1 cellular context compared by ENCODE assay signal in the genomic region with DNA sequence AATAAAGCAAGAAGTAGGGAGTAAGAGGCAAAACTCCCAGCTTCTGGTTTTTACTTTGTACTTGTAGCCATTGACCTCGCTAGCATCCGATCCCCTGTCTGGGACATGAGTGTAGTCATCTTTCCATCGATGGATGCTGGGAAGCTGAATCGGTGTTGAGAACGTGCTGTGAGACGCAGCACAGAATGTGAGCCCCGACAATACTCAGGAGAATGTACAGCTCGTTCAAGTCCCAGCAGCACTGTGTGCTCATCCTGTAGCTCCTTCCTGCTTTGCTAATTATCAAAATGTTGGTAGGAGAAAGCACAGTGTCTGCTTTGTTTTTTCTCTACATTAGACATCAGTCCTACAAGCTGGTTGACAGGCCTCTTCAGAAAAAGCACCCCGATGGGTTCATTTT.
TF ChIP-seq lines count a peak whose summit lies in the region.

No MANE protein-coding gene starts in this region.

TF ChIP-seq in GM23338, 12 proteins besides CTCF, POLR2A, EP300 and RAD21 (continued from another document):
- TF ChIP-seq, protein P1, sequence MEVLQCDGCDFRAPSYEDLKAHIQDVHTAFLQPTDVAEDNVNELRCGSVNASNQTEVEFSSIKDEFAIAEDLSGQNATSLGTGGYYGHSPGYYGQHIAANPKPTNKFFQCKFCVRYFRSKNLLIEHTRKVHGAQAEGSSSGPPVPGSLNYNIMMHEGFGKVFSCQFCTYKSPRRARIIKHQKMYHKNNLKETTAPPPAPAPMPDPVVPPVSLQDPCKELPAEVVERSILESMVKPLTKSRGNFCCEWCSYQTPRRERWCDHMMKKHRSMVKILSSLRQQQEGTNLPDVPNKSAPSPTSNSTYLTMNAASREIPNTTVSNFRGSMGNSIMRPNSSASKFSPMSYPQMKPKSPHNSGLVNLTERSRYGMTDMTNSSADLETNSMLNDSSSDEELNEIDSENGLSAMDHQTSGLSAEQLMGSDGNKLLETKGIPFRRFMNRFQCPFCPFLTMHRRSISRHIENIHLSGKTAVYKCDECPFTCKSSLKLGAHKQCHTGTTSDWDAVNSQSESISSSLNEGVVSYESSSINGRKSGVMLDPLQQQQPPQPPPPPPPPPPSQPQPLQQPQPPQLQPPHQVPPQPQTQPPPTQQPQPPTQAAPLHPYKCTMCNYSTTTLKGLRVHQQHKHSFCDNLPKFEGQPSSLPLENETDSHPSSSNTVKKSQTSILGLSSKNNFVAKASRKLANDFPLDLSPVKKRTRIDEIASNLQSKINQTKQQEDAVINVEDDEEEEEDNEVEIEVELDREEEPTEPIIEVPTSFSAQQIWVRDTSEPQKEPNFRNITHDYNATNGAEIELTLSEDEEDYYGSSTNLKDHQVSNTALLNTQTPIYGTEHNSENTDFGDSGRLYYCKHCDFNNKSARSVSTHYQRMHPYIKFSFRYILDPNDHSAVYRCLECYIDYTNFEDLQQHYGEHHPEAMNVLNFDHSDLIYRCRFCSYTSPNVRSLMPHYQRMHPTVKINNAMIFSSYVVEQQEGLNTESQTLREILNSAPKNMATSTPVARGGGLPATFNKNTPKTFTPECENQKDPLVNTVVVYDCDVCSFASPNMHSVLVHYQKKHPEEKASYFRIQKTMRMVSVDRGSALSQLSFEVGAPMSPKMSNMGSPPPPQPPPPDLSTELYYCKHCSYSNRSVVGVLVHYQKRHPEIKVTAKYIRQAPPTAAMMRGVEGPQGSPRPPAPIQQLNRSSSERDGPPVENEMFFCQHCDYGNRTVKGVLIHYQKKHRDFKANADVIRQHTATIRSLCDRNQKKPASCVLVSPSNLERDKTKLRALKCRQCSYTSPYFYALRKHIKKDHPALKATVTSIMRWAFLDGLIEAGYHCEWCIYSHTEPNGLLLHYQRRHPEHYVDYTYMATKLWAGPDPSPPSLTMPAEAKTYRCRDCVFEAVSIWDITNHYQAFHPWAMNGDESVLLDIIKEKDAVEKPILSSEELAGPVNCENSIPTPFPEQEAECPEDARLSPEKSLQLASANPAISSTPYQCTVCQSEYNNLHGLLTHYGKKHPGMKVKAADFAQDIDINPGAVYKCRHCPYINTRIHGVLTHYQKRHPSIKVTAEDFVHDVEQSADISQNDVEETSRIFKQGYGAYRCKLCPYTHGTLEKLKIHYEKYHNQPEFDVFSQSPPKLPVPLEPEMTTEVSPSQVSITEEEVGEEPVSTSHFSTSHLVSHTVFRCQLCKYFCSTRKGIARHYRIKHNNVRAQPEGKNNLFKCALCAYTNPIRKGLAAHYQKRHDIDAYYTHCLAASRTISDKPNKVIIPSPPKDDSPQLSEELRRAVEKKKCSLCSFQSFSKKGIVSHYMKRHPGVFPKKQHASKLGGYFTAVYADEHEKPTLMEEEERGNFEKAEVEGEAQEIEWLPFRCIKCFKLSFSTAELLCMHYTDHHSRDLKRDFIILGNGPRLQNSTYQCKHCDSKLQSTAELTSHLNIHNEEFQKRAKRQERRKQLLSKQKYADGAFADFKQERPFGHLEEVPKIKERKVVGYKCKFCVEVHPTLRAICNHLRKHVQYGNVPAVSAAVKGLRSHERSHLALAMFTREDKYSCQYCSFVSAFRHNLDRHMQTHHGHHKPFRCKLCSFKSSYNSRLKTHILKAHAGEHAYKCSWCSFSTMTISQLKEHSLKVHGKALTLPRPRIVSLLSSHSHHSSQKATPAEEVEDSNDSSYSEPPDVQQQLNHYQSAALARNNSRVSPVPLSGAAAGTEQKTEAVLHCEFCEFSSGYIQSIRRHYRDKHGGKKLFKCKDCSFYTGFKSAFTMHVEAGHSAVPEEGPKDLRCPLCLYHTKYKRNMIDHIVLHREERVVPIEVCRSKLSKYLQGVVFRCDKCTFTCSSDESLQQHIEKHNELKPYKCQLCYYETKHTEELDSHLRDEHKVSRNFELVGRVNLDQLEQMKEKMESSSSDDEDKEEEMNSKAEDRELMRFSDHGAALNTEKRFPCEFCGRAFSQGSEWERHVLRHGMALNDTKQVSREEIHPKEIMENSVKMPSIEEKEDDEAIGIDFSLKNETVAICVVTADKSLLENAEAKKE (CRISPR knock-in tag; IDR thresholded peaks at IDR 0.05): no peak
- TF ChIP-seq JUNB (IDR thresholded peaks at IDR 0.05; ENCODE audit: unreplicated experiment) (no peak), POLR2AphosphoS5 (IDR thresholded peaks at IDR 0.05; ENCODE audit: low read depth) (no peak)
